In genomic region chr3:173875790-173876189, GRCh38 we compare ENCODE assay signal across 29 cellular contexts.
"Had no signal": no experiment of that assay in that cellular context is flagged by ENCODE, and none has a peak within 500 bp of the region (broad histone marks: within the 10 kb centered on the region; RNA-seq: fewer than 3 reads in every experiment).

No MANE protein-coding gene starts in this region.

- H3K4me3 Mint-ChIP-seq: activated B cell treated with CpG ODN at 0.5 μM for 24 hours; activated CD8-positive, alpha-beta T cell treated with anti-CD3 and anti-CD28 coated beads for 36 hours; activated naive CD8-positive, alpha-beta T cell; activated T-cell treated with anti-CD3 and anti-CD28 coated beads, Interleukin-2, amount 50 U/mL, for 4 hours; activated T-helper 17 cell treated with anti-CD3 and anti-CD28 coated beads, Interleukin-2, amount 50 U/mL, for 72 hours; T-helper 17 cell; T-helper 2 cell treated with Interferon-gamma antibody and Interleukin-4, amounts not matched to agents 5 μg/mL and 100 μg/mL, for 36 hours had no signal

- H3K36me3 Mint-ChIP-seq: activated naive CD8-positive, alpha-beta T cell had no signal

- H3K27ac Mint-ChIP-seq: activated B cell treated with CpG ODN at 0.5 μM for 24 hours; activated CD8-positive, alpha-beta T cell treated with anti-CD3 and anti-CD28 coated beads for 36 hours; activated naive CD8-positive, alpha-beta T cell; activated T-helper 17 cell treated with anti-CD3 and anti-CD28 coated beads, Interleukin-2, amount 50 U/mL, for 72 hours; T-helper 17 cell; T-helper 2 cell treated with Interferon-gamma antibody and Interleukin-4, amounts not matched to agents 5 μg/mL and 100 μg/mL, for 36 hours had no signal

- H3K27me3 Mint-ChIP-seq: activated B cell treated with CpG ODN at 0.5 μM for 24 hours; activated CD8-positive, alpha-beta T cell treated with anti-CD3 and anti-CD28 coated beads for 36 hours; activated naive CD8-positive, alpha-beta T cell; activated T-helper 17 cell treated with anti-CD3 and anti-CD28 coated beads, Interleukin-2, amount 50 U/mL, for 72 hours; T-helper 17 cell had no signal

- DNase-seq: activated B cell treated with CpG ODN at 0.5 μM for 24 hours; activated CD4-positive, alpha-beta T cell treated with anti-CD3 and anti-CD28 coated beads for 48 hours; activated CD4-positive, alpha-beta T cell treated with anti-CD3 and anti-CD28 coated beads, Interleukin-2, amount 50 U/mL, for 1 hour; activated CD4-positive, alpha-beta T cell treated with anti-CD3 and anti-CD28 coated beads, Interleukin-2, amount 50 U/mL, for 48 hours; activated CD8-positive, alpha-beta memory T cell treated with anti-CD3 and anti-CD28 coated beads for 24 hours; activated CD8-positive, alpha-beta T cell treated with anti-CD3 and anti-CD28 coated beads for 36 hours; activated effector memory CD4-positive, alpha-beta T cell treated with Interleukin-2 at 50 U/mL for 16 hours; activated gamma-delta T cell treated with Interleukin-2 at 50 U/mL for 16 hours; activated naive CD4-positive, alpha-beta T cell treated with anti-CD3 and anti-CD28 coated beads, Interleukin-2, amount 50 U/mL, for 16 hours; activated naive CD4-positive, alpha-beta T cell treated with Interleukin-2 at 50 U/mL for 16 hours; activated T-cell treated with anti-CD3 and anti-CD28 coated beads, Interleukin-2, amount 50 U/mL, for 4 hours; amniotic stem cell; anterior cingulate cortex; caudate nucleus; cortex of kidney; effector CD8-positive, alpha-beta T cell; foreskin keratinocyte; gastrocnemius medialis; glutamatergic neuron; heart left ventricle; T-helper 1 cell; T-helper 17 cell; T1000; WERI-Rb-1 had no signal

- H3K27ac ChIP-seq: foreskin keratinocyte, gastrocnemius medialis, heart left ventricle, WERI-Rb-1 had no signal

- H3K4me3 ChIP-seq: gastrocnemius medialis, heart left ventricle had no signal

- H3K4me1 Mint-ChIP-seq: activated B cell treated with CpG ODN at 0.5 μM for 24 hours; activated T-helper 17 cell treated with anti-CD3 and anti-CD28 coated beads, Interleukin-2, amount 50 U/mL, for 72 hours; T-helper 17 cell had no signal

- H3K9me3 ChIP-seq: gastrocnemius medialis had no signal

- H3K27me3 ChIP-seq: foreskin keratinocyte, gastrocnemius medialis, heart left ventricle had no signal

- ATAC-seq: activated CD4-positive, CD25-positive, alpha-beta regulatory T cell treated with anti-CD3 and anti-CD28 coated beads, Interleukin-2, amount 50 U/mL, for 24 hours; activated CD8-positive, alpha-beta T cell treated with anti-CD3 and anti-CD28 coated beads for 36 hours; activated T-cell treated with anti-CD3 and anti-CD28 coated beads, Interleukin-2, amount 50 U/mL, for 4 hours; activated T-helper 17 cell treated with anti-CD3 and anti-CD28 coated beads, Interleukin-2, amount 50 U/mL, for 72 hours; esophagus mucosa; foreskin keratinocyte; gastrocnemius medialis; heart left ventricle; T-helper 17 cell had no signal

- H3K4me1 ChIP-seq: foreskin keratinocyte, gastrocnemius medialis had no signal

- H3K36me3 ChIP-seq: gastrocnemius medialis, heart left ventricle, WERI-Rb-1 had no signal

- H3K9me3 Mint-ChIP-seq: activated B cell treated with CpG ODN at 0.5 μM for 24 hours; activated CD8-positive, alpha-beta T cell treated with anti-CD3 and anti-CD28 coated beads for 36 hours; activated T-cell treated with anti-CD3 and anti-CD28 coated beads, Interleukin-2, amount 50 U/mL, for 4 hours; activated T-helper 17 cell treated with anti-CD3 and anti-CD28 coated beads, Interleukin-2, amount 50 U/mL, for 72 hours; T-helper 2 cell treated with Interferon-gamma antibody and Interleukin-4, amounts not matched to agents 5 μg/mL and 100 μg/mL, for 36 hours had no signal
